ENCODE assay signal across 11 cellular contexts in genomic region chr6:118708055-118708454, GRCh38. TPM values are rescaled to one million over a fixed set of nuclear protein-coding genes. Genes with fewer than 3 reads are reported as not detected.
DNase-seq lines count a peak whose midpoint lies in the region; ATAC-seq and TF ChIP-seq lines count a peak whose summit lies in the region.
"Had no signal": no experiment of that assay in that cellular context is flagged by ENCODE, and none has a peak within 500 bp of the region (broad histone marks: within the 10 kb centered on the region; RNA-seq: fewer than 3 reads in every experiment).

No MANE protein-coding gene starts in this region.

- CTCF ChIA-PET in CD8-positive, alpha-beta T cell (lab: Charles Lee) = interaction anchor here (1.1 to 3.1 kb wide), 8 partner anchors 11 to 148 kb away, joined by 3 to 12 read pairs (median 4); no protein-coding TSS in a partner anchor

- H3K4me1 ChIP-seq in CD8-positive, alpha-beta T cell (ENCODE audit: insufficient read depth, low read length) = peaks cover 72% of the 10 kb centered on the region
- H3K4me1 ChIP-seq in ascending aorta = peaks cover 0 to 5% of the 10 kb centered on the region in 2 donors
- H3K4me1 ChIP-seq in mononuclear cell (ENCODE audit: insufficient read depth, low read length) = peaks cover 72% of the 10 kb centered on the region

- no peak for ATAC-seq in CD8-positive, alpha-beta T cell
- ATAC-seq in GM18868 (IDR thresholded peaks at IDR 0.05; ENCODE audit: unreplicated experiment) = no peak

- POLR2A ChIA-PET in CD8-positive, alpha-beta T cell (lab: Charles Lee) = interaction anchor here (0.6 to 6.3 kb wide), 13 partner anchors 10 to 185 kb away, joined by 3 to 65 read pairs (median 11); partner anchors contain the start of genes ASF1A and CEP85L

- H3K27me3 Mint-ChIP-seq in CD8-positive, alpha-beta T cell (ENCODE audit: low read depth) = no peaks in the 10 kb centered on the region

- peak overlapping the region; percentile 91 for H3K4me3 Mint-ChIP-seq in CD8-positive, alpha-beta T cell

- H3K27ac Mint-ChIP-seq in CD8-positive, alpha-beta T cell = peak overlapping the region; percentile 93

- H3K4me3 ChIP-seq in CD8-positive, alpha-beta T cell (ENCODE audit: low read depth, low read length) = peak overlapping the region; percentile 85
- peak overlapping the region; percentile 70 for H3K4me3 ChIP-seq in Jurkat, Clone E6-1 (ENCODE audit: low read length)
- H3K4me3 ChIP-seq in ascending aorta = no peak overlapping the region
- peak overlapping the region; percentile 74 for H3K4me3 ChIP-seq in mononuclear cell (ENCODE audit: low read length)

- no peaks in the 10 kb centered on the region for H3K27me3 ChIP-seq in CD8-positive, alpha-beta T cell (ENCODE audit: insufficient read depth, low read length)
- H3K27me3 ChIP-seq in ascending aorta (no peaks in the 10 kb centered on the region), mononuclear cell (ENCODE audit: insufficient read depth, low read length) (no peaks in the 10 kb centered on the region)

- H3K4me1 Mint-ChIP-seq in CD8-positive, alpha-beta T cell (ENCODE audit: low read depth) = peaks cover 78% of the 10 kb centered on the region

- intact Hi-C loops in CD8-positive, alpha-beta T cell (cut with DNase I, micrococcal nuclease) = loop anchor here (2.0 to 5.0 kb wide), 4 partner anchors 15 to 184 kb away; partner anchors contain the start of gene ASF1A (in 1 of the 2)
- intact Hi-C loops in ascending aorta (cut with DNase I) = loop anchor here (5.0 kb wide), 1 partner anchor 56 kb away; the partner anchor contains the start of gene CEP85L

- H3K36me3 Mint-ChIP-seq in CD8-positive, alpha-beta T cell = peaks cover 33% of the 10 kb centered on the region

- no peaks in the 10 kb centered on the region for H3K9me3 ChIP-seq in CD8-positive, alpha-beta T cell (ENCODE audit: low read length)
- H3K9me3 ChIP-seq in ascending aorta = no peaks in the 10 kb centered on the region
- H3K9me3 ChIP-seq in mononuclear cell (ENCODE audit: low read depth, low read length) = no peaks in the 10 kb centered on the region

- H3K27ac ChIP-seq in CD8-positive, alpha-beta T cell (ENCODE audit: low read depth, low read length) = peak overlapping the region; percentile 89
- peak overlapping the region; percentile 62 to 64 for H3K27ac ChIP-seq in ascending aorta
- H3K27ac ChIP-seq: RWPE1 had no signal

- H3K36me3 ChIP-seq in CD8-positive, alpha-beta T cell (ENCODE audit: insufficient read depth, low read length) = no peaks in the 10 kb centered on the region
- no peaks in the 10 kb centered on the region for H3K36me3 ChIP-seq in ascending aorta

- peaks cover 2% of the 10 kb centered on the region for H3K9me3 Mint-ChIP-seq in CD8-positive, alpha-beta T cell

- no peak for TF ChIP-seq CTCF in CD8-positive, alpha-beta T cell (IDR thresholded peaks at IDR 0.05)
- no peak for TF ChIP-seq CTCF in ascending aorta (IDR thresholded peaks at IDR 0.05)

- DNase-seq in CD8-positive, alpha-beta T cell = peak in 1 of 7 experiments; percentile 22
- DNase-seq in Jurkat, Clone E6-1 (ENCODE audit: low read depth, low spot score) = no peak
- DNase-seq in ascending aorta (ENCODE audit: low spot score in 2 of 2) (no peak), OCI-M2 (lab: John Stamatoyannopoulos, UW; ENCODE audit: unreplicated experiment) (no peak), Kasumi-1 (lab: John Stamatoyannopoulos, UW) (no peak), NCI-H82 treated with DMSO at 0.1 percent for 48 hours (lab: John Stamatoyannopoulos, UW; ENCODE audit: unreplicated experiment) (no peak)
- DNase-seq: activated CD8-positive, alpha-beta memory T cell treated with anti-CD3 and anti-CD28 coated beads, Interleukin-2, amount 50 U/mL, for 48 hours; NCI-H1092 treated with DMSO at 0.1 percent for 48 hours had no signal

RNA-seq across cellular contexts. Expression of gene CEP85L, which starts 56.7 kb away (rescaled TPM):
- total RNA-seq in CD8-positive, alpha-beta T cell = 10 to 100 TPM; 86.2 to 89.0 TPM
- 9.1 TPM for polyA plus RNA-seq in Jurkat, Clone E6-1 (2012; ENCODE audit: insufficient read depth, insufficient read length)
- total RNA-seq in ascending aorta (15.0 TPM), mononuclear cell (75.5 TPM)

Comparison
In these comparisons a context has a peak if more than half of its experiments do, and no peak if none do; other contexts are left out.
1. H3K4me3 ChIP-seq: peak in CD8-positive, alpha-beta T cell (single experiment), Jurkat, Clone E6-1 (single experiment) and mononuclear cell (single experiment); none in ascending aorta (0 of 2).